In genomic region chr3:47652142-47652541, GRCh38 we compare ENCODE assay signal across 23 cellular contexts.
A peak's percentile ranks its signal among the peaks of the same experiment; 100 is the strongest.
DNase-seq lines count a peak whose midpoint lies in the region; ATAC-seq and TF ChIP-seq lines count a peak whose summit lies in the region.
"Had no signal": no experiment of that assay in that cellular context is flagged by ENCODE, and none has a peak within 500 bp of the region (broad histone marks: within the 10 kb centered on the region; RNA-seq: fewer than 3 reads in every experiment).

No MANE protein-coding gene starts in this region.

- no peak for ATAC-seq in body of pancreas
- ATAC-seq in HG02938 (IDR thresholded peaks at IDR 0.05; ENCODE audit: unreplicated experiment), result no peak
- ATAC-seq: A549 had no signal

- BruUV-seq in A673 (replicated peaks; lab: Mats Ljungman, UMichigan), result no TSS peak

- no peak for DNase-seq in A673 (ENCODE audit: low spot score)
- DNase-seq in NCI-H2029 treated with DMSO at 0.1 percent for 48 hours (lab: John Stamatoyannopoulos, UW), result peak; percentile 12
- peak; percentile 28 to 72 for DNase-seq in NCI-H526 (lab: John Stamatoyannopoulos, UW)
- peak in 3 of 4 donors; percentile 23 to 38 (median 23) for DNase-seq in body of pancreas
- DNase-seq in GM10266 (ENCODE audit: extremely low spot score), result no peak
- DNase-seq in DMS153 treated with DMSO at 0.1 percent for 48 hours (lab: John Stamatoyannopoulos, UW; ENCODE audit: unreplicated experiment), result no peak
- DNase-seq in SK-N-DZ (ENCODE audit: low spot score), result no peak
- DNase-seq: CD4-positive, alpha-beta memory T cell; DMS53; HFFc6; NCI-H1092; NCI-H1436 treated with DMSO at 0.1 percent for 48 hours; NCI-H446 treated with DMSO at 0.1 percent for 48 hours; NCI-H82; PC-9; SIG-M5; T-helper 2 cell had no signal

- 31 to 67% methylated on average over 3 of the region's 3 CpGs for WGBS in body of pancreas, 2 donors

- H3K27ac ChIP-seq in A673 (ENCODE audit: low read depth, low read length, poor library complexity, severe bottlenecking) (peak overlapping the region; percentile 30), body of pancreas (no peak overlapping the region)
- H3K27ac ChIP-seq: A549, BLaER1, HL-60, KMS-11, PC-9, RWPE1 had no signal

- H3K27me3 ChIP-seq in A673 (replicated peaks; ENCODE audit: insufficient read depth, low read depth, low read length, poor library complexity) (no peaks in the 10 kb centered on the region), body of pancreas (no peaks in the 10 kb centered on the region)
- H3K27me3 ChIP-seq: BLaER1 had no signal

- no peak for TF ChIP-seq POLR2A in body of pancreas (IDR thresholded peaks at IDR 0.05)

- intact Hi-C loops in A673 (cut with micrococcal nuclease; ENCODE audit: unreplicated experiment), result no loop called here
- intact Hi-C loops in body of pancreas (cut with DNase I), result no loop called here

- TF ChIP-seq CTCF in A673 (conservative IDR thresholded peaks at IDR 0.05; ENCODE audit: low read depth, low read length) (no peak), body of pancreas (IDR thresholded peaks at IDR 0.05) (no peak), GM10266 (IDR thresholded peaks at IDR 0.05; ENCODE audit: control insufficient read depth, insufficient read depth, low read depth, missing control alignments) (no peak)

- CTCF ChIA-PET in A673 (lab: Charles Lee), result no interaction called here

- H3K36me3 ChIP-seq in A673 (ENCODE audit: insufficient read depth, low read length, poor library complexity, severe bottlenecking) (peaks cover 41% of the 10 kb centered on the region), body of pancreas (replicated peaks in 1 of 2; ENCODE audit: insufficient read depth in 1 of 2, low read depth in 2 of 2) (no peaks in the 10 kb centered on the region)

- H3K4me1 ChIP-seq in A673 (ENCODE audit: insufficient read depth, low read length, poor library complexity, severe bottlenecking), result peaks cover 29% of the 10 kb centered on the region
- peaks cover 7% of the 10 kb centered on the region for H3K4me1 ChIP-seq in body of pancreas
- H3K4me1 ChIP-seq: A549, BLaER1 had no signal

- H3K4me3 ChIP-seq in A673 (ENCODE audit: low read depth, low read length, poor library complexity, severe bottlenecking) (no peak overlapping the region), body of pancreas (no peak overlapping the region)
- H3K4me3 ChIP-seq: A549, BLaER1, PC-9 had no signal

- H3K9me3 ChIP-seq in A673 (ENCODE audit: low read depth, low read length, poor library complexity, severe bottlenecking), result peaks cover 2% of the 10 kb centered on the region
- H3K9me3 ChIP-seq in body of pancreas, result no peaks in the 10 kb centered on the region
- H3K9me3 ChIP-seq: A549, BLaER1 had no signal

- POLR2A ChIA-PET in A673 (lab: Charles Lee; ENCODE audit: low non-redundant PET), result no interaction called here

Comparison
In these comparisons a context has a peak if more than half of its experiments do, and no peak if none do; other contexts are left out.
1. DNase-seq: peak in NCI-H2029 treated with DMSO at 0.1 percent for 48 hours (single experiment), NCI-H526 (2 of 2) and body of pancreas (3 of 4); none in A673 (single experiment), GM10266 (single experiment), DMS153 treated with DMSO at 0.1 percent for 48 hours (single experiment) and SK-N-DZ (single experiment).